ENCODE assay signal across 21 cellular contexts in genomic region chr19:19154768-19155494, GRCh38. TPM values are rescaled to one million over a fixed set of nuclear protein-coding genes. Genes with fewer than 3 reads are reported as not detected.
DNase-seq lines count a peak whose midpoint lies in the region; ATAC-seq, FAIRE-seq and TF ChIP-seq lines count a peak whose summit lies in the region.
"Had no signal": no experiment of that assay in that cellular context is flagged by ENCODE, and none has a peak within 500 bp of the region (broad histone marks: within the 10 kb centered on the region; RNA-seq: fewer than 3 reads in every experiment).

No MANE protein-coding gene starts in this region.

- no peak overlapping the region for H3K9ac ChIP-seq in GM12878 (ENCODE audit: control insufficient read depth, insufficient read depth, low read length)

- H3K4me3 Mint-ChIP-seq in IgD-negative memory B cell (peak overlapping the region in 1 of 4 donors; percentile 63), nephron progenitor cell (no peak overlapping the region)

- H3K9me3 ChIP-seq in GM12878 (replicated peaks; ENCODE audit: control insufficient read depth, insufficient read depth, low read length) = no peaks in the 10 kb centered on the region; the same call in 2 of the 3 replicates
- H3K9me3 ChIP-seq: SJCRH30 had no signal

- POLR2A ChIA-PET in GM12878 (lab: Charles Lee) = interaction anchor here (0.9 to 7.7 kb wide), 4 partner anchors 11 to 92 kb away, joined by 3 to 74 read pairs (median 14); partner anchors contain the start of gene MEF2B

- in situ Hi-C loops in GM12878 (cut with MboI) = no loop called here

- no peak overlapping the region for H3K4me3 ChIP-seq in GM12878
- H3K4me3 ChIP-seq: PC-9, SJCRH30 had no signal

- TF ChIP-seq EP300 in GM12878 (IDR thresholded peaks at IDR 0.05; ENCODE audit: borderline replicate concordance in 1 of 2, control insufficient read depth in 1 of 2, low read depth in 2 of 2, low read length in 2 of 2) = no peak

- 64% methylated on average over 6 of the region's 6 CpGs for WGBS in GM12878 (ENCODE audit: insufficient coverage, insufficient replicate concordance, low lambda C conversion rate, missing lambda C conversion rate)

- DNase-seq in GM12891 (ENCODE audit: insufficient read length, low spot score) (no peak), GM12878 (ENCODE audit: low read depth, low spot score) (no peak), nephron progenitor cell (no peak), putamen (ENCODE audit: low spot score) (no peak)
- DNase-seq: DMS 273 treated with DMSO at 0.1 percent for 48 hours; GF-D8; GOT3; NCI-H1417; NCI-H187 treated with DMSO at 0.1 percent for 48 hours; NCI-H2171; NCI-H446; NCI-H69; NK-92 treated with Interleukin-12 subunit alpha and Interleukin-12 subunit beta, amount 100 ng/mL, for 24 hours; PC-9; SJCRH30 had no signal

- H3K36me3 Mint-ChIP-seq in IgD-negative memory B cell (peaks cover 1% of the 10 kb centered on the region), nephron progenitor cell (ENCODE audit: low read depth) (peaks cover 9% of the 10 kb centered on the region)

- peaks cover 58% of the 10 kb centered on the region for H3K4me1 ChIP-seq in GM12878 (ENCODE audit: control insufficient read depth, insufficient read depth, low read length)
- H3K4me1 ChIP-seq: SJCRH30 had no signal

- H3K27me3 Mint-ChIP-seq in IgD-negative memory B cell = peaks cover 4% of the 10 kb centered on the region
- H3K27me3 Mint-ChIP-seq in nephron progenitor cell (ENCODE audit: low read depth, poor library complexity) = peaks cover 8% of the 10 kb centered on the region

- TF ChIP-seq CTCF in GM12878 (IDR thresholded peaks at IDR 0.05 in 2 of 3, conservative IDR thresholded peaks at IDR 0.05 in 1 of 3; ENCODE audit: control insufficient read depth in 2 of 3, extremely low read depth in 1 of 3, insufficient read depth in 1 of 3, low read depth in 3 of 3, low read length in 3 of 3) (no peak; a peak in 1 of 6 replicates), nephron progenitor cell (IDR thresholded peaks at IDR 0.05) (no peak)

- no peak for TF ChIP-seq POLR2A in GM12891 (IDR thresholded peaks at IDR 0.05; ENCODE audit: low read depth, low read length)
- TF ChIP-seq POLR2A in GM12878 (IDR thresholded peaks at IDR 0.05; ENCODE audit: low read depth, low read length) = no peak

- peak; percentile 28; the same call in 1 of the 2 replicates for TF ChIP-seq RAD21 in GM12878 (IDR thresholded peaks at IDR 0.05; ENCODE audit: insufficient read depth, low read depth, low read length)

- H4K20me1 ChIP-seq in GM12878 (ENCODE audit: control insufficient read depth, insufficient read depth) = no peaks in the 10 kb centered on the region

- TSS peak; percentile 54 for BruUV-seq in GM12878 (replicated peaks; lab: Mats Ljungman, UMichigan)

- H3K36me3 ChIP-seq in GM12878 (ENCODE audit: control insufficient read depth in 2 of 2, insufficient read depth in 2 of 2, low read length in 1 of 2) = peaks cover 0 to 3% of the 10 kb centered on the region in 2 experiments; a peak in 1 of 4 replicates
- H3K36me3 ChIP-seq: SJCRH30 had no signal

- H3K4me1 Mint-ChIP-seq in IgD-negative memory B cell = peaks cover 22 to 30% (median 28%) of the 10 kb centered on the region in 3 donors
- no peaks in the 10 kb centered on the region for H3K4me1 Mint-ChIP-seq in nephron progenitor cell
- H3K4me1 Mint-ChIP-seq: CD14-positive monocyte had no signal

- CTCF ChIA-PET in GM12878 (lab: Yijun Ruan, JAX) = interaction anchor here (0.9 to 11.3 kb wide), 4 partner anchors 8 to 188 kb away, joined by 3 to 135 read pairs (median 72); partner anchors contain the start of gene MEF2B

- FAIRE-seq in GM12891 (lab: Jason Lieb, UNC) (peak; percentile 78), GM12878 (lab: Jason Lieb, UNC) (no peak)

- H3K27ac Mint-ChIP-seq in IgD-negative memory B cell (peak overlapping the region in 2 of 3 donors; percentile 27 to 76), nephron progenitor cell (peak overlapping the region; percentile 73)

- H3K27me3 ChIP-seq in GM12878 (replicated peaks in 1 of 2; ENCODE audit: control insufficient read depth in 2 of 2, insufficient read depth in 2 of 2, low read length in 1 of 2) = no peaks in the 10 kb centered on the region
- H3K27me3 ChIP-seq: SJCRH30 had no signal

- H3K27ac ChIP-seq in GM12878 (ENCODE audit: control insufficient read depth, insufficient read depth) = peak overlapping the region; percentile 63
- H3K27ac ChIP-seq: PC-9, SJCRH30 had no signal

- H3K9me3 Mint-ChIP-seq in IgD-negative memory B cell = peaks cover 0 to 2% (median 0%) of the 10 kb centered on the region in 3 donors
- H3K9me3 Mint-ChIP-seq in nephron progenitor cell = no peaks in the 10 kb centered on the region

- RAD21 ChIA-PET in GM12878 (lab: Charles Lee; ENCODE audit: unreplicated experiment) = interaction anchor here (0.6 to 17.5 kb wide), 4 partner anchors 9 to 474 kb away, joined by 3 to 394 read pairs (median 4); partner anchors contain the start of genes BORCS8, MEF2B and RFXANK

- intact Hi-C loops in GM12878 (cut with micrococcal nuclease; ENCODE audit: unreplicated experiment) = no loop called here

- H2AFZ ChIP-seq in GM12878 (ENCODE audit: control insufficient read depth, low read depth, low read length) = no peak overlapping the region
- H2AFZ ChIP-seq: PC-9 had no signal

- H3K79me2 ChIP-seq in GM12878 (ENCODE audit: control insufficient read depth, insufficient read depth, low read length) = peaks cover 2% of the 10 kb centered on the region

- ATAC-seq in GM12878 (no peak), HG02623 (IDR thresholded peaks at IDR 0.05; ENCODE audit: unreplicated experiment) (no peak), GM18498 (IDR thresholded peaks at IDR 0.05; ENCODE audit: unreplicated experiment) (no peak), GM18873 (IDR thresholded peaks at IDR 0.05; ENCODE audit: low FRiP score, unreplicated experiment) (no peak)

- SMC1A ChIA-PET in GM12878 (lab: Charles Lee; ENCODE audit: uncharacterized antibody, unreplicated experiment) = interaction anchor here (0.6 to 7.4 kb wide), 6 partner anchors 8 to 87 kb away, joined by 3 to 83 read pairs (median 6); partner anchors contain the start of genes MEF2B and NR2C2AP

- H3K4me2 ChIP-seq in GM12878 (ENCODE audit: control insufficient read depth, insufficient read depth) = peak overlapping the region; percentile 53
- H3K4me2 ChIP-seq: PC-9 had no signal

RNA-seq across cellular contexts. Expression of gene MEF2B, which starts 15.1 kb away (rescaled TPM):
- polyA plus RNA-seq in GM12891 (2012; ENCODE audit: low read depth, missing spikeins) = 64.8 TPM
- polyA plus RNA-seq in IgD-negative memory B cell (1.8 TPM), GM12878 (2011; rRNA removed) (0.69 and 1.8 TPM in 2 replicates), GM12878 (2014; fragmentation: Illumina TruSeq; extraction: Trizol) (4.2 and 10.0 TPM in 2 replicates), GM12878 (2014; fragmentation: Nextera tagmentation; extraction: Ambion mirVana) (under 1 TPM; 0.09 to 0.21 TPM), GM12878 (2014; rRNA removed) (22.7 and 33.8 TPM in 2 replicates), GM12878 (2016; fragmentation: Nextera tagmentation; extraction: Ambion mirVana) (10 to 100 TPM in 1 of 2 experiments, 1 to 10 TPM in 1; 7.8 to 11.3 TPM)
- total RNA-seq in GM12878 (2013; cell fraction: nucleolus; rRNA removed) = 4.9 and 5.2 TPM in 2 replicates
- total RNA-seq in GM12878 (2014; rRNA removed) (13.6 and 17.9 TPM in 2 replicates), GM12878 (2014; rRNA removed; fragmentation: Illumina TruSeq; extraction: Trizol) (6.4 and 7.6 TPM in 2 replicates), GM12878 (2021) (33.0 and 36.6 TPM in 2 replicates)
- polyA plus RNA-seq in GM12878 (2011; ENCODE audit: low read depth) = 13.7 TPM
- 4.8 and 5.5 TPM in 2 replicates for polyA plus RNA-seq in GM12878 (2011; cell fraction: cytosol; rRNA removed)
- polyA plus RNA-seq in GM12878 (2011; cell fraction: nucleus; rRNA removed) = 8.7 and 9.5 TPM in 2 replicates
- polyA plus RNA-seq in GM12878 (2012) = 42.4 and 45.0 TPM in 2 replicates
- polyA minus RNA-seq in GM12878 (2011; rRNA and poly(A)+ RNA removed) = 0.59 and 3.2 TPM in 2 replicates
- polyA minus RNA-seq in GM12878 (2011; cell fraction: cytosol; rRNA and poly(A)+ RNA removed) = 1.7 and 2.5 TPM in 2 replicates
- polyA minus RNA-seq in GM12878 (2011; cell fraction: nucleus; rRNA and poly(A)+ RNA removed) = 2.1 and 3.3 TPM in 2 replicates
- total RNA-seq: HT1080, SJCRH30 had no signal

RNA-seq across cellular contexts. Expression of gene TMEM161A, which starts 16.7 kb away (rescaled TPM):
- polyA plus RNA-seq in GM12891 (2012; ENCODE audit: low read depth, missing spikeins) = 14.2 TPM
- polyA plus RNA-seq in IgD-negative memory B cell (18.5 TPM), GM12878 (2011; rRNA removed) (5.7 and 16.4 TPM in 2 replicates), GM12878 (2014; fragmentation: Illumina TruSeq; extraction: Trizol) (0.79 and 7.3 TPM in 2 replicates), GM12878 (2014; fragmentation: Nextera tagmentation; extraction: Ambion mirVana) (1 to 10 TPM; 1.1 to 2.0 TPM), GM12878 (2014; rRNA removed) (37.1 and 43.9 TPM in 2 replicates), GM12878 (2016; fragmentation: Nextera tagmentation; extraction: Ambion mirVana) (10 to 100 TPM; 21.6 to 24.6 TPM)
- total RNA-seq in GM12878 (2013; cell fraction: nucleolus; rRNA removed) = 46.2 and 47.6 TPM in 2 replicates
- total RNA-seq in GM12878 (2014; rRNA removed) (27.6 and 32.1 TPM in 2 replicates), GM12878 (2014; rRNA removed; fragmentation: Illumina TruSeq; extraction: Trizol) (8.4 and 9.1 TPM in 2 replicates), GM12878 (2021) (27.7 and 28.3 TPM in 2 replicates)
- polyA plus RNA-seq in GM12878 (2011; ENCODE audit: low read depth) = 5.5 TPM
- 27.9 and 35.4 TPM in 2 replicates for polyA plus RNA-seq in GM12878 (2011; cell fraction: cytosol; rRNA removed)
- 115 and 130 TPM in 2 replicates for polyA plus RNA-seq in GM12878 (2011; cell fraction: nucleus; rRNA removed)
- polyA plus RNA-seq in GM12878 (2012) = 13.5 and 16.7 TPM in 2 replicates
- 35.9 and 41.4 TPM in 2 replicates for polyA minus RNA-seq in GM12878 (2011; rRNA and poly(A)+ RNA removed)
- 16.3 and 17.4 TPM in 2 replicates for polyA minus RNA-seq in GM12878 (2011; cell fraction: cytosol; rRNA and poly(A)+ RNA removed)
- 31.8 and 53.4 TPM in 2 replicates for polyA minus RNA-seq in GM12878 (2011; cell fraction: nucleus; rRNA and poly(A)+ RNA removed)

RNA-seq across cellular contexts. Expression of gene BORCS8, which starts 37.0 kb away (rescaled TPM):
- polyA plus RNA-seq in GM12891 (2012; ENCODE audit: low read depth, missing spikeins) = 14.7 TPM
- 21.6 TPM for polyA plus RNA-seq in IgD-negative memory B cell
- total RNA-seq in GM12878 (2013; cell fraction: nucleolus; rRNA removed) = 31.6 and 35.8 TPM in 2 replicates
- 31.1 and 33.5 TPM in 2 replicates for total RNA-seq in GM12878 (2014; rRNA removed)
- total RNA-seq in GM12878 (2014; rRNA removed; fragmentation: Illumina TruSeq; extraction: Trizol) = 14.9 TPM in 2 replicates
- 25.8 and 27.1 TPM in 2 replicates for total RNA-seq in GM12878 (2021)
- 9.7 TPM for polyA plus RNA-seq in GM12878 (2011; ENCODE audit: low read depth)
- polyA plus RNA-seq in GM12878 (2011; rRNA removed) = 5.3 and 13.7 TPM in 2 replicates
- polyA plus RNA-seq in GM12878 (2011; cell fraction: cytosol; rRNA removed) = 15.2 and 24.3 TPM in 2 replicates
- polyA plus RNA-seq in GM12878 (2011; cell fraction: nucleus; rRNA removed) = 25.3 and 37.8 TPM in 2 replicates
- 10.9 and 13.6 TPM in 2 replicates for polyA plus RNA-seq in GM12878 (2012)
- 8.6 and 19.6 TPM in 2 replicates for polyA plus RNA-seq in GM12878 (2014; fragmentation: Illumina TruSeq; extraction: Trizol)
- polyA plus RNA-seq in GM12878 (2014; fragmentation: Nextera tagmentation; extraction: Ambion mirVana) = 1 to 10 TPM; 3.7 to 6.0 TPM
- polyA plus RNA-seq in GM12878 (2014; rRNA removed) = 30.8 and 31.5 TPM in 2 replicates
- polyA plus RNA-seq in GM12878 (2016; fragmentation: Nextera tagmentation; extraction: Ambion mirVana) = 10 to 100 TPM; 39.0 to 40.3 TPM
- polyA minus RNA-seq in GM12878 (2011; rRNA and poly(A)+ RNA removed) = 8.3 and 14.1 TPM in 2 replicates
- polyA minus RNA-seq in GM12878 (2011; cell fraction: cytosol; rRNA and poly(A)+ RNA removed) = 5.9 and 10.2 TPM in 2 replicates
- polyA minus RNA-seq in GM12878 (2011; cell fraction: nucleus; rRNA and poly(A)+ RNA removed) = 6.8 and 16.6 TPM in 2 replicates

RNA-seq across cellular contexts. Expression of gene RFXANK, which starts 37.1 kb away (rescaled TPM):
- polyA plus RNA-seq in GM12891 (2012; ENCODE audit: low read depth, missing spikeins) = 119 TPM
- polyA plus RNA-seq in IgD-negative memory B cell (91.4 TPM), GM12878 (2011; rRNA removed) (35.0 and 73.8 TPM in 2 replicates), GM12878 (2014; fragmentation: Illumina TruSeq; extraction: Trizol) (40.2 and 89.4 TPM in 2 replicates), GM12878 (2014; fragmentation: Nextera tagmentation; extraction: Ambion mirVana) (10 to 100 TPM; 70.8 TPM), GM12878 (2014; rRNA removed) (102 and 126 TPM in 2 replicates), GM12878 (2016; fragmentation: Nextera tagmentation; extraction: Ambion mirVana) (100 to 1,000 TPM; 108 to 119 TPM)
- 47.3 and 51.9 TPM in 2 replicates for total RNA-seq in GM12878 (2013; cell fraction: nucleolus; rRNA removed)
- total RNA-seq in GM12878 (2014; rRNA removed) (98.3 and 125 TPM in 2 replicates), GM12878 (2014; rRNA removed; fragmentation: Illumina TruSeq; extraction: Trizol) (81.0 and 88.1 TPM in 2 replicates), GM12878 (2021) (113 and 118 TPM in 2 replicates)
- 100 TPM for polyA plus RNA-seq in GM12878 (2011; ENCODE audit: low read depth)
- 124 and 158 TPM in 2 replicates for polyA plus RNA-seq in GM12878 (2011; cell fraction: cytosol; rRNA removed)
- 213 and 235 TPM in 2 replicates for polyA plus RNA-seq in GM12878 (2011; cell fraction: nucleus; rRNA removed)
- 113 and 114 TPM in 2 replicates for polyA plus RNA-seq in GM12878 (2012)
- 55.2 and 80.2 TPM in 2 replicates for polyA minus RNA-seq in GM12878 (2011; rRNA and poly(A)+ RNA removed)
- polyA minus RNA-seq in GM12878 (2011; cell fraction: cytosol; rRNA and poly(A)+ RNA removed) = 34.3 and 37.6 TPM in 2 replicates
- 57.1 and 106 TPM in 2 replicates for polyA minus RNA-seq in GM12878 (2011; cell fraction: nucleus; rRNA and poly(A)+ RNA removed)

RNA-seq across cellular contexts. Expression of gene NR2C2AP, which starts 48.3 kb away (rescaled TPM):
- 13.3 TPM for polyA plus RNA-seq in GM12891 (2012; ENCODE audit: low read depth, missing spikeins)
- polyA plus RNA-seq in IgD-negative memory B cell (37.6 TPM), GM12878 (2011; rRNA removed) (13.0 and 22.0 TPM in 2 replicates), GM12878 (2014; fragmentation: Illumina TruSeq; extraction: Trizol) (13.6 and 21.5 TPM in 2 replicates), GM12878 (2014; fragmentation: Nextera tagmentation; extraction: Ambion mirVana) (10 to 100 TPM; 43.3 to 44.8 TPM), GM12878 (2014; rRNA removed) (31.0 and 33.7 TPM in 2 replicates), GM12878 (2016; fragmentation: Nextera tagmentation; extraction: Ambion mirVana) (10 to 100 TPM; 28.4 to 29.0 TPM)
- 10.1 and 12.1 TPM in 2 replicates for total RNA-seq in GM12878 (2013; cell fraction: nucleolus; rRNA removed)
- total RNA-seq in GM12878 (2014; rRNA removed) (22.4 and 23.9 TPM in 2 replicates), GM12878 (2014; rRNA removed; fragmentation: Illumina TruSeq; extraction: Trizol) (19.7 and 22.5 TPM in 2 replicates), GM12878 (2021) (27.8 and 28.5 TPM in 2 replicates)
- 9.9 TPM for polyA plus RNA-seq in GM12878 (2011; ENCODE audit: low read depth)
- 17.5 and 27.3 TPM in 2 replicates for polyA plus RNA-seq in GM12878 (2011; cell fraction: cytosol; rRNA removed)
- polyA plus RNA-seq in GM12878 (2011; cell fraction: nucleus; rRNA removed) = 42.0 and 47.9 TPM in 2 replicates
- polyA plus RNA-seq in GM12878 (2012) = 14.9 and 16.6 TPM in 2 replicates
- polyA minus RNA-seq in GM12878 (2011; rRNA and poly(A)+ RNA removed) = 7.8 and 15.9 TPM in 2 replicates
- 4.4 and 5.5 TPM in 2 replicates for polyA minus RNA-seq in GM12878 (2011; cell fraction: cytosol; rRNA and poly(A)+ RNA removed)
- polyA minus RNA-seq in GM12878 (2011; cell fraction: nucleus; rRNA and poly(A)+ RNA removed) = 7.3 and 10.1 TPM in 2 replicates
